Comparison of ENCODE assay signal across 9 cellular contexts in genomic region chr1:1763657-1764621, GRCh38. TPM values are rescaled to one million over a fixed set of nuclear protein-coding genes. Genes with fewer than 3 reads are reported as not detected.
A peak's percentile ranks its signal among the peaks of the same experiment; 100 is the strongest.
DNase-seq lines count a peak whose midpoint lies in the region; ATAC-seq lines count a peak whose summit lies in the region.
"Had no signal": no experiment of that assay in that cellular context is flagged by ENCODE, and none has a peak within 500 bp of the region (broad histone marks: within the 10 kb centered on the region; RNA-seq: fewer than 3 reads in every experiment).

No MANE protein-coding gene starts in this region.

- intact Hi-C loops in left colon (cut with DNase I, micrococcal nuclease) = no loop called here

- no peaks in the 10 kb centered on the region for H3K9me3 ChIP-seq in effector memory CD4-positive, alpha-beta T cell (ENCODE audit: control insufficient read depth, low read length)

- H3K27me3 ChIP-seq in effector memory CD4-positive, alpha-beta T cell (replicated peaks; ENCODE audit: control insufficient read depth, insufficient read depth, low read length, poor library complexity, severe bottlenecking) = no peaks in the 10 kb centered on the region

- DNase-seq in GF-D8 (lab: John Stamatoyannopoulos, UW) (peak; percentile 92), SIG-M5 (lab: John Stamatoyannopoulos, UW) (peak; percentile 49), globus pallidus (ENCODE audit: low spot score) (peak; percentile 72), pons (ENCODE audit: low spot score) (peak; percentile 71), HCEC 1CT (no peak), left colon (no peak)
- DNase-seq in effector memory CD4-positive, alpha-beta T cell = no peak
- DNase-seq: cerebellar nuclear complex had no signal

- H3K36me3 ChIP-seq in effector memory CD4-positive, alpha-beta T cell (ENCODE audit: control insufficient read depth, insufficient read depth, low read length) = peaks cover 41% of the 10 kb centered on the region

- no peak for ATAC-seq in HG03432 (IDR thresholded peaks at IDR 0.05; ENCODE audit: unreplicated experiment)
- no peak for ATAC-seq in left colon

- no peak overlapping the region for H3K4me3 ChIP-seq in effector memory CD4-positive, alpha-beta T cell (ENCODE audit: insufficient read depth, low read depth, low read length, poor library complexity, severe bottlenecking)

- no peaks in the 10 kb centered on the region for H3K4me1 ChIP-seq in effector memory CD4-positive, alpha-beta T cell (ENCODE audit: control insufficient read depth, insufficient read depth, low read length, poor library complexity, severe bottlenecking)

- no peak overlapping the region for H3K27ac ChIP-seq in effector memory CD4-positive, alpha-beta T cell (ENCODE audit: insufficient read depth, low read length, poor library complexity, severe bottlenecking)

RNA-seq across cellular contexts. Expression of gene NADK, which starts 14.3 kb away (rescaled TPM):
- total RNA-seq in left colon = 100 to 1,000 TPM; 141 to 156 TPM

RNA-seq across cellular contexts. Expression of gene CDK11A, which starts 39.8 kb away (rescaled TPM):
- 10 to 100 TPM; 66.4 to 72.3 TPM for total RNA-seq in left colon

Comparison
In these comparisons a context has a peak if more than half of its experiments do, and no peak if none do; other contexts are left out.
1. DNase-seq: peak in GF-D8 (single experiment), SIG-M5 (single experiment), globus pallidus (single experiment) and pons (single experiment); none in effector memory CD4-positive, alpha-beta T cell (0 of 3), HCEC 1CT (single experiment) and left colon (0 of 2).